In genomic region chr18:44696892-44697291, GRCh38 we compare ENCODE assay signal across 13 cellular contexts. TPM values are rescaled to one million over a fixed set of nuclear protein-coding genes. Genes with fewer than 3 reads are reported as not detected.
A peak's percentile ranks its signal among the peaks of the same experiment; 100 is the strongest.
DNase-seq lines count a peak whose midpoint lies in the region; ATAC-seq, FAIRE-seq and TF ChIP-seq lines count a peak whose summit lies in the region.
"Had no signal": no experiment of that assay in that cellular context is flagged by ENCODE, and none has a peak within 500 bp of the region (broad histone marks: within the 10 kb centered on the region; RNA-seq: fewer than 3 reads in every experiment).

No MANE protein-coding gene starts in this region.

- H3K27me3 ChIP-seq in hepatocyte: no peaks in the 10 kb centered on the region
- no peaks in the 10 kb centered on the region for H3K27me3 ChIP-seq in pancreas

- H3K36me3 ChIP-seq in hepatocyte (replicated peaks; ENCODE audit: insufficient read depth, low read depth): no peaks in the 10 kb centered on the region
- no peaks in the 10 kb centered on the region for H3K36me3 ChIP-seq in pancreas

- 26% methylated on average over 9 of the region's 9 CpGs for WGBS in hepatocyte (ENCODE audit: low lambda C conversion rate, missing lambda C conversion rate)
- 14 to 33% methylated on average over 9 of the region's 9 CpGs for WGBS in pancreas, 2 donors

- no peak for FAIRE-seq in pancreas (lab: Jason Lieb, UNC)
- FAIRE-seq: A549 had no signal

- H3K79me2 ChIP-seq in hepatocyte: peaks cover 89% of the 10 kb centered on the region

- ATAC-seq in Right ventricle myocardium inferior (peak; percentile 59), pancreas (peak; percentile 74 to 88 (median 82)), HG02588 (IDR thresholded peaks at IDR 0.05; ENCODE audit: unreplicated experiment) (no peak), HG02852 (IDR thresholded peaks at IDR 0.05; ENCODE audit: unreplicated experiment) (no peak)
- ATAC-seq: A549; effector memory CD8-positive, alpha-beta T cell had no signal

- no peaks in the 10 kb centered on the region for H3K9me2 ChIP-seq in hepatocyte (replicated peaks; ENCODE audit: insufficient read depth)

- H3K4me2 ChIP-seq in hepatocyte: peak overlapping the region; percentile 66
- H3K4me2 ChIP-seq: A549 had no signal

- no peak for DNase-seq in Right ventricle myocardium inferior (ENCODE audit: missing footprints)
- DNase-seq in cardiac septum (ENCODE audit: low spot score): no peak
- DNase-seq in hepatocyte (ENCODE audit: low spot score): peak; percentile 40
- DNase-seq in pancreas: peak in 4 of 6 donors; percentile 40 to 56 (median 47)
- no peak for DNase-seq in stimulated activated naive CD4-positive, alpha-beta T cell (lab: John Stamatoyannopoulos, UW)
- DNase-seq in activated CD4-positive, alpha-beta T cell treated with anti-CD3 and anti-CD28 coated beads for 1 hour: no peak
- DNase-seq: DMS153; effector memory CD8-positive, alpha-beta T cell; immature natural killer cell; NCI-H187 had no signal

- intact Hi-C loops in Right ventricle myocardium inferior (cut with DNase I) (loop anchor here (5.0 kb wide), 1 partner anchor 185 kb away; no protein-coding TSS in a partner anchor), cardiac septum (cut with DNase I) (no loop called here), pancreas (cut with DNase I) (no loop called here)

- no peak overlapping the region for H2AFZ ChIP-seq in hepatocyte

- no peaks in the 10 kb centered on the region for H3K9me3 ChIP-seq in hepatocyte (ENCODE audit: low read depth)
- H3K9me3 ChIP-seq in pancreas: no peaks in the 10 kb centered on the region
- H3K9me3 ChIP-seq: A549 had no signal

- H3K4me3 ChIP-seq in hepatocyte (no peak overlapping the region), pancreas (peak overlapping the region in 3 of 4 donors; percentile 14 to 21 (median 18))
- H3K4me3 ChIP-seq: A549 had no signal

- H4K20me1 ChIP-seq in hepatocyte (ENCODE audit: insufficient read depth, poor library complexity, severe bottlenecking): peaks cover 11% of the 10 kb centered on the region

- TF ChIP-seq CTCF in hepatocyte (IDR thresholded peaks at IDR 0.05; ENCODE audit: poor library complexity) (no peak), pancreas (IDR thresholded peaks at IDR 0.05) (no peak)

- H3K4me1 ChIP-seq in hepatocyte (ENCODE audit: insufficient read depth) (peaks cover 22% of the 10 kb centered on the region), pancreas (peaks cover 14 to 47% (median 42%) of the 10 kb centered on the region in 3 donors)

- peak overlapping the region; percentile 18 for H3K27ac ChIP-seq in hepatocyte
- H3K27ac ChIP-seq in pancreas: peak overlapping the region; percentile 18 to 57 (median 50)
- H3K27ac ChIP-seq: A549 had no signal

RNA-seq across cellular contexts. Expression of gene SETBP1, which starts 16.2 kb away (rescaled TPM):
- total RNA-seq in Right ventricle myocardium inferior: 7.1 TPM
- 15.5 TPM for total RNA-seq in cardiac septum
- 20.1 and 21.1 TPM in 2 replicates for total RNA-seq in hepatocyte
- polyA plus RNA-seq in hepatocyte: 8.6 and 10.3 TPM in 2 replicates
- 10 to 100 TPM; 16.6 to 24.0 (median 20.7) TPM for total RNA-seq in pancreas
- polyA plus RNA-seq in pancreas: 1 to 10 TPM; 3.9 to 6.7 TPM

Comparison
In these comparisons a context has a peak if more than half of its experiments do, and no peak if none do; other contexts are left out.
1. ATAC-seq: peak in Right ventricle myocardium inferior (single experiment) and pancreas (4 of 4); none in HG02588 (single experiment) and HG02852 (single experiment).
2. DNase-seq: peak in hepatocyte (single experiment) and pancreas (4 of 6); none in Right ventricle myocardium inferior (single experiment), cardiac septum (single experiment), stimulated activated naive CD4-positive, alpha-beta T cell (0 of 6) and activated CD4-positive, alpha-beta T cell treated with anti-CD3 and anti-CD28 coated beads for 1 hour (single experiment).